Comparison of ENCODE assay signal across 1 cellular context in the genomic region with DNA sequence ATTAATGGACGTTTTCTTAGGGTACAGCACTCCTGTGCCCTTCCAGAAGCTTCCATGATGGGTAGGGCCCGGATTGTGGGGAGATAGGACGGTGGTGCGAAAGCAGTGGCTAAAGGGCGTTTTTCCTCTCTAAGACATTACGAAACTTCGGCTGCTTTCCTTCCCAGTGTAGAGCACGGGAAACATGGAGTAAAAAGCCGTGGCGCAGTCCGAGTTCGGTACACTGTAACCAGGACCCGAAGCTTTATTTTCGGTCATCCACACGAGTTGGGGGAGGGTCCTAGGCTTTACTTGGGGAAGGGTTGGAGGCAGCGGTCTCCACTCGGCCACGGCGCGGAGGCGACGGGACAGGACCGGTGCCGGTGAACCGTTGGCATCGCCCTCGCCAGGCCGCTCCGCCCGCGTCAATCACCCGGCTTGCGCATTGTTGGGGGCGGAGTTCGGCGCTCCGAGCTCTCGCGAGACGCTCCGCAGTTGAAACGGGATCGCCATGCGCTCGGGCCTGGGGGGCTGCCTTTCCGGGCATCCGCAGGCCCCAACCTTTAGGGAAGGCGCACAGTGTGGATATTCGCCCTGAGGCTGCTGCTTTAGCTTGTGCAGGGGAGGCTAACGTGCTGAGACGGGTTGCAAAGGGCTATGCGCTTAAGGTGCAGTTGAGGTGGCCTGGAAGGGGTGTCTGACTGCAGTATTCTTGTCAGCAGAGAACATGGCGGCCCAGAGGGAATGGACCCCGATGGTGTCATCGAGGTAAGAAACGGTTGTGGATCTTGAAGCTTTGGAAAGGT.
A peak's percentile ranks its signal among the peaks of the same experiment; 100 is the strongest.
TF ChIP-seq lines count a peak whose summit lies in the region.

No MANE protein-coding gene starts in this region.

TF ChIP-seq in GM12878, 131 proteins besides CTCF, POLR2A, EP300 and RAD21 (continues in another document):
- TF ChIP-seq PAX5 (IDR thresholded peaks at IDR 0.05; ENCODE audit: borderline replicate concordance, low read depth, low read length), result peak; percentile 50; the same call in 1 of the 2 replicates
- TF ChIP-seq MTA3 (IDR thresholded peaks at IDR 0.05; ENCODE audit: borderline replicate concordance, low read length), result peak; percentile 81; the same call in 1 of the 2 replicates
- TF ChIP-seq BACH1 (IDR thresholded peaks at IDR 0.05; ENCODE audit: borderline replicate concordance), result peak; percentile 91; the same call in 1 of the 2 replicates
- no peak for TF ChIP-seq TCF12 (IDR thresholded peaks at IDR 0.05; ENCODE audit: low read depth, low read length)
- peak; percentile 41 for TF ChIP-seq RELA (IDR thresholded peaks at IDR 0.05; ENCODE audit: borderline replicate concordance, partially characterized antibody)
- no peak for TF ChIP-seq TCF3 (IDR thresholded peaks at IDR 0.05; ENCODE audit: borderline replicate concordance, insufficient read depth, low read depth, low read length)
- TF ChIP-seq, protein P1, sequence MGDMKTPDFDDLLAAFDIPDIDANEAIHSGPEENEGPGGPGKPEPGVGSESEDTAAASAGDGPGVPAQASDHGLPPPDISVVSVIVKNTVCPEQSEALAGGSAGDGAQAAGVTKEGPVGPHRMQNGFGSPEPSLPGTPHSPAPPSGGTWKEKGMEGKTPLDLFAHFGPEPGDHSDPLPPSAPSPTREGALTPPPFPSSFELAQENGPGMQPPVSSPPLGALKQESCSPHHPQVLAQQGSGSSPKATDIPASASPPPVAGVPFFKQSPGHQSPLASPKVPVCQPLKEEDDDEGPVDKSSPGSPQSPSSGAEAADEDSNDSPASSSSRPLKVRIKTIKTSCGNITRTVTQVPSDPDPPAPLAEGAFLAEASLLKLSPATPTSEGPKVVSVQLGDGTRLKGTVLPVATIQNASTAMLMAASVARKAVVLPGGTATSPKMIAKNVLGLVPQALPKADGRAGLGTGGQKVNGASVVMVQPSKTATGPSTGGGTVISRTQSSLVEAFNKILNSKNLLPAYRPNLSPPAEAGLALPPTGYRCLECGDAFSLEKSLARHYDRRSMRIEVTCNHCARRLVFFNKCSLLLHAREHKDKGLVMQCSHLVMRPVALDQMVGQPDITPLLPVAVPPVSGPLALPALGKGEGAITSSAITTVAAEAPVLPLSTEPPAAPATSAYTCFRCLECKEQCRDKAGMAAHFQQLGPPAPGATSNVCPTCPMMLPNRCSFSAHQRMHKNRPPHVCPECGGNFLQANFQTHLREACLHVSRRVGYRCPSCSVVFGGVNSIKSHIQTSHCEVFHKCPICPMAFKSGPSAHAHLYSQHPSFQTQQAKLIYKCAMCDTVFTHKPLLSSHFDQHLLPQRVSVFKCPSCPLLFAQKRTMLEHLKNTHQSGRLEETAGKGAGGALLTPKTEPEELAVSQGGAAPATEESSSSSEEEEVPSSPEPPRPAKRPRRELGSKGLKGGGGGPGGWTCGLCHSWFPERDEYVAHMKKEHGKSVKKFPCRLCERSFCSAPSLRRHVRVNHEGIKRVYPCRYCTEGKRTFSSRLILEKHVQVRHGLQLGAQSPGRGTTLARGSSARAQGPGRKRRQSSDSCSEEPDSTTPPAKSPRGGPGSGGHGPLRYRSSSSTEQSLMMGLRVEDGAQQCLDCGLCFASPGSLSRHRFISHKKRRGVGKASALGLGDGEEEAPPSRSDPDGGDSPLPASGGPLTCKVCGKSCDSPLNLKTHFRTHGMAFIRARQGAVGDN (IDR thresholded peaks at IDR 0.05), result peak; percentile 10; the same call in 1 of the 2 replicates
- 0 out of 2 replicates have a peak, but pooled peaks have one; percentile 13 for TF ChIP-seq ZSCAN29 (IDR thresholded peaks at IDR 0.05)
- TF ChIP-seq ZNF217 (IDR thresholded peaks at IDR 0.05), result no peak
- peak; percentile 89; the same call in 1 of the 2 replicates for TF ChIP-seq RCOR1 (conservative IDR thresholded peaks at IDR 0.05; ENCODE audit: low read depth, low read length)
- TF ChIP-seq FOXK2 (IDR thresholded peaks at IDR 0.05), result no peak
- no peak for TF ChIP-seq IKZF1 (conservative IDR thresholded peaks at IDR 0.05)
- TF ChIP-seq CBX5 (IDR thresholded peaks at IDR 0.05; ENCODE audit: low read depth), result no peak
- TF ChIP-seq, protein P2, sequence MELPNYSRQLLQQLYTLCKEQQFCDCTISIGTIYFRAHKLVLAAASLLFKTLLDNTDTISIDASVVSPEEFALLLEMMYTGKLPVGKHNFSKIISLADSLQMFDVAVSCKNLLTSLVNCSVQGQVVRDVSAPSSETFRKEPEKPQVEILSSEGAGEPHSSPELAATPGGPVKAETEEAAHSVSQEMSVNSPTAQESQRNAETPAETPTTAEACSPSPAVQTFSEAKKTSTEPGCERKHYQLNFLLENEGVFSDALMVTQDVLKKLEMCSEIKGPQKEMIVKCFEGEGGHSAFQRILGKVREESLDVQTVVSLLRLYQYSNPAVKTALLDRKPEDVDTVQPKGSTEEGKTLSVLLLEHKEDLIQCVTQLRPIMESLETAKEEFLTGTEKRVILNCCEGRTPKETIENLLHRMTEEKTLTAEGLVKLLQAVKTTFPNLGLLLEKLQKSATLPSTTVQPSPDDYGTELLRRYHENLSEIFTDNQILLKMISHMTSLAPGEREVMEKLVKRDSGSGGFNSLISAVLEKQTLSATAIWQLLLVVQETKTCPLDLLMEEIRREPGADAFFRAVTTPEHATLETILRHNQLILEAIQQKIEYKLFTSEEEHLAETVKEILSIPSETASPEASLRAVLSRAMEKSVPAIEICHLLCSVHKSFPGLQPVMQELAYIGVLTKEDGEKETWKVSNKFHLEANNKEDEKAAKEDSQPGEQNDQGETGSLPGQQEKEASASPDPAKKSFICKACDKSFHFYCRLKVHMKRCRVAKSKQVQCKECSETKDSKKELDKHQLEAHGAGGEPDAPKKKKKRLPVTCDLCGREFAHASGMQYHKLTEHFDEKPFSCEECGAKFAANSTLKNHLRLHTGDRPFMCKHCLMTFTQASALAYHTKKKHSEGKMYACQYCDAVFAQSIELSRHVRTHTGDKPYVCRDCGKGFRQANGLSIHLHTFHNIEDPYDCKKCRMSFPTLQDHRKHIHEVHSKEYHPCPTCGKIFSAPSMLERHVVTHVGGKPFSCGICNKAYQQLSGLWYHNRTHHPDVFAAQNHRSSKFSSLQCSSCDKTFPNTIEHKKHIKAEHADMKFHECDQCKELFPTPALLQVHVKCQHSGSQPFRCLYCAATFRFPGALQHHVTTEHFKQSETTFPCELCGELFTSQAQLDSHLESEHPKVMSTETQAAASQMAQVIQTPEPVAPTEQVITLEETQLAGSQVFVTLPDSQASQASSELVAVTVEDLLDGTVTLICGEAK (IDR thresholded peaks at IDR 0.05; ENCODE audit: borderline replicate concordance), result no peak
- peak; percentile 69 for TF ChIP-seq DPF2 (IDR thresholded peaks at IDR 0.05)
- TF ChIP-seq, protein P3, sequence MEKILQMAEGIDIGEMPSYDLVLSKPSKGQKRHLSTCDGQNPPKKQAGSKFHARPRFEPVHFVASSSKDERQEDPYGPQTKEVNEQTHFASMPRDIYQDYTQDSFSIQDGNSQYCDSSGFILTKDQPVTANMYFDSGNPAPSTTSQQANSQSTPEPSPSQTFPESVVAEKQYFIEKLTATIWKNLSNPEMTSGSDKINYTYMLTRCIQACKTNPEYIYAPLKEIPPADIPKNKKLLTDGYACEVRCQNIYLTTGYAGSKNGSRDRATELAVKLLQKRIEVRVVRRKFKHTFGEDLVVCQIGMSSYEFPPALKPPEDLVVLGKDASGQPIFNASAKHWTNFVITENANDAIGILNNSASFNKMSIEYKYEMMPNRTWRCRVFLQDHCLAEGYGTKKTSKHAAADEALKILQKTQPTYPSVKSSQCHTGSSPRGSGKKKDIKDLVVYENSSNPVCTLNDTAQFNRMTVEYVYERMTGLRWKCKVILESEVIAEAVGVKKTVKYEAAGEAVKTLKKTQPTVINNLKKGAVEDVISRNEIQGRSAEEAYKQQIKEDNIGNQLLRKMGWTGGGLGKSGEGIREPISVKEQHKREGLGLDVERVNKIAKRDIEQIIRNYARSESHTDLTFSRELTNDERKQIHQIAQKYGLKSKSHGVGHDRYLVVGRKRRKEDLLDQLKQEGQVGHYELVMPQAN (conservative IDR thresholded peaks at IDR 0.05), result peak; percentile 32
- TF ChIP-seq MYC (IDR thresholded peaks at IDR 0.05; ENCODE audit: insufficient read depth, insufficient read length, insufficient replicate concordance, low read length, severe bottlenecking), result peak; percentile 83
- peak; percentile 29; the same call in 1 of the 2 replicates for TF ChIP-seq NRF1 (conservative IDR thresholded peaks at IDR 0.05; ENCODE audit: low read depth, low read length)
- TF ChIP-seq ZBED1 (IDR thresholded peaks at IDR 0.05; ENCODE audit: borderline replicate concordance), result peak; percentile 0; the same call in 1 of the 2 replicates
- TF ChIP-seq, protein P4, sequence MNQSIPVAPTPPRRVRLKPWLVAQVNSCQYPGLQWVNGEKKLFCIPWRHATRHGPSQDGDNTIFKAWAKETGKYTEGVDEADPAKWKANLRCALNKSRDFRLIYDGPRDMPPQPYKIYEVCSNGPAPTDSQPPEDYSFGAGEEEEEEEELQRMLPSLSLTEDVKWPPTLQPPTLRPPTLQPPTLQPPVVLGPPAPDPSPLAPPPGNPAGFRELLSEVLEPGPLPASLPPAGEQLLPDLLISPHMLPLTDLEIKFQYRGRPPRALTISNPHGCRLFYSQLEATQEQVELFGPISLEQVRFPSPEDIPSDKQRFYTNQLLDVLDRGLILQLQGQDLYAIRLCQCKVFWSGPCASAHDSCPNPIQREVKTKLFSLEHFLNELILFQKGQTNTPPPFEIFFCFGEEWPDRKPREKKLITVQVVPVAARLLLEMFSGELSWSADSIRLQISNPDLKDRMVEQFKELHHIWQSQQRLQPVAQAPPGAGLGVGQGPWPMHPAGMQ (IDR thresholded peaks at IDR 0.05; ENCODE audit: borderline replicate concordance), result peak; percentile 62
- TF ChIP-seq PML (IDR thresholded peaks at IDR 0.05; ENCODE audit: low read length), result peak; percentile 94
- TF ChIP-seq, protein P5, sequence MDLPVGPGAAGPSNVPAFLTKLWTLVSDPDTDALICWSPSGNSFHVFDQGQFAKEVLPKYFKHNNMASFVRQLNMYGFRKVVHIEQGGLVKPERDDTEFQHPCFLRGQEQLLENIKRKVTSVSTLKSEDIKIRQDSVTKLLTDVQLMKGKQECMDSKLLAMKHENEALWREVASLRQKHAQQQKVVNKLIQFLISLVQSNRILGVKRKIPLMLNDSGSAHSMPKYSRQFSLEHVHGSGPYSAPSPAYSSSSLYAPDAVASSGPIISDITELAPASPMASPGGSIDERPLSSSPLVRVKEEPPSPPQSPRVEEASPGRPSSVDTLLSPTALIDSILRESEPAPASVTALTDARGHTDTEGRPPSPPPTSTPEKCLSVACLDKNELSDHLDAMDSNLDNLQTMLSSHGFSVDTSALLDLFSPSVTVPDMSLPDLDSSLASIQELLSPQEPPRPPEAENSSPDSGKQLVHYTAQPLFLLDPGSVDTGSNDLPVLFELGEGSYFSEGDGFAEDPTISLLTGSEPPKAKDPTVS (IDR thresholded peaks at IDR 0.05; ENCODE audit: low read depth, low read length), result peak; percentile 70; the same call in 1 of the 2 replicates
- peak; percentile 37 for TF ChIP-seq HDAC6 (IDR thresholded peaks at IDR 0.05; ENCODE audit: unreplicated experiment)
- TF ChIP-seq CHD2 (IDR thresholded peaks at IDR 0.05; ENCODE audit: borderline replicate concordance, low read depth, low read length), result peak; percentile 99
- TF ChIP-seq NFIC (IDR thresholded peaks at IDR 0.05; ENCODE audit: low read depth, low read length), result 0 out of 2 replicates have a peak, but pooled peaks have one; percentile 2
- TF ChIP-seq, protein P6, sequence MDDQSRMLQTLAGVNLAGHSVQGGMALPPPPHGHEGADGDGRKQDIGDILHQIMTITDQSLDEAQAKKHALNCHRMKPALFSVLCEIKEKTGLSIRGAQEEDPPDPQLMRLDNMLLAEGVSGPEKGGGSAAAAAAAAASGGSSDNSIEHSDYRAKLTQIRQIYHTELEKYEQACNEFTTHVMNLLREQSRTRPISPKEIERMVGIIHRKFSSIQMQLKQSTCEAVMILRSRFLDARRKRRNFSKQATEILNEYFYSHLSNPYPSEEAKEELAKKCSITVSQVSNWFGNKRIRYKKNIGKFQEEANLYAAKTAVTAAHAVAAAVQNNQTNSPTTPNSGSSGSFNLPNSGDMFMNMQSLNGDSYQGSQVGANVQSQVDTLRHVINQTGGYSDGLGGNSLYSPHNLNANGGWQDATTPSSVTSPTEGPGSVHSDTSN (IDR thresholded peaks at IDR 0.05; ENCODE audit: insufficient replicate concordance, low read depth, low read length), result peak; percentile 94
- TF ChIP-seq, protein P7, sequence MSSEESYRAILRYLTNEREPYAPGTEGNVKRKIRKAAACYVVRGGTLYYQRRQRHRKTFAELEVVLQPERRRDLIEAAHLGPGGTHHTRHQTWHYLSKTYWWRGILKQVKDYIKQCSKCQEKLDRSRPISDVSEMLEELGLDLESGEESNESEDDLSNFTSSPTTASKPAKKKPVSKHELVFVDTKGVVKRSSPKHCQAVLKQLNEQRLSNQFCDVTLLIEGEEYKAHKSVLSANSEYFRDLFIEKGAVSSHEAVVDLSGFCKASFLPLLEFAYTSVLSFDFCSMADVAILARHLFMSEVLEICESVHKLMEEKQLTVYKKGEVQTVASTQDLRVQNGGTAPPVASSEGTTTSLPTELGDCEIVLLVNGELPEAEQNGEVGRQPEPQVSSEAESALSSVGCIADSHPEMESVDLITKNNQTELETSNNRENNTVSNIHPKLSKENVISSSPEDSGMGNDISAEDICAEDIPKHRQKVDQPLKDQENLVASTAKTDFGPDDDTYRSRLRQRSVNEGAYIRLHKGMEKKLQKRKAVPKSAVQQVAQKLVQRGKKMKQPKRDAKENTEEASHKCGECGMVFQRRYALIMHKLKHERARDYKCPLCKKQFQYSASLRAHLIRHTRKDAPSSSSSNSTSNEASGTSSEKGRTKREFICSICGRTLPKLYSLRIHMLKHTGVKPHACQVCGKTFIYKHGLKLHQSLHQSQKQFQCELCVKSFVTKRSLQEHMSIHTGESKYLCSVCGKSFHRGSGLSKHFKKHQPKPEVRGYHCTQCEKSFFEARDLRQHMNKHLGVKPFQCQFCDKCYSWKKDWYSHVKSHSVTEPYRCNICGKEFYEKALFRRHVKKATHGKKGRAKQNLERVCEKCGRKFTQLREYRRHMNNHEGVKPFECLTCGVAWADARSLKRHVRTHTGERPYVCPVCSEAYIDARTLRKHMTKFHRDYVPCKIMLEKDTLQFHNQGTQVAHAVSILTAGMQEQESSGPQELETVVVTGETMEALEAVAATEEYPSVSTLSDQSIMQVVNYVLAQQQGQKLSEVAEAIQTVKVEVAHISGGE (CRISPR knock-in tag; IDR thresholded peaks at IDR 0.05), result peak; percentile 3; the same call in 1 of the 2 replicates
- peak; percentile 71; the same call in 1 of the 2 replicates for TF ChIP-seq LARP7 (IDR thresholded peaks at IDR 0.05)
- peak; percentile 88 for TF ChIP-seq YY1 (IDR thresholded peaks at IDR 0.05; ENCODE audit: low read depth, low read length)
- TF ChIP-seq ZNF622 (IDR thresholded peaks at IDR 0.05), result no peak
- no peak for TF ChIP-seq ASH2L (IDR thresholded peaks at IDR 0.05; ENCODE audit: borderline replicate concordance, low read depth)
- 0 out of 2 replicates have a peak, but pooled peaks have one; percentile 64 for TF ChIP-seq CREM (IDR thresholded peaks at IDR 0.05; ENCODE audit: low read depth)
- TF ChIP-seq SMAD1 (IDR thresholded peaks at IDR 0.05; ENCODE audit: low read depth, partially characterized antibody), result peak; percentile 68
- TF ChIP-seq JUND (IDR thresholded peaks at IDR 0.05; ENCODE audit: low read depth, low read length), result no peak
- peak; percentile 76 for TF ChIP-seq MXI1 (IDR thresholded peaks at IDR 0.05; ENCODE audit: low read depth, low read length)
- 0 out of 3 replicates have a peak, but pooled peaks of 1 of the 2 experiments have one; percentile 3 for TF ChIP-seq EGR1 (IDR thresholded peaks at IDR 0.05; ENCODE audit: borderline replicate concordance in 1 of 2, low read depth in 2 of 2, low read length in 2 of 2)
- no peak for TF ChIP-seq POU2F2 (IDR thresholded peaks at IDR 0.05; ENCODE audit: borderline replicate concordance, low read depth, low read length)
- 0 out of 2 replicates have a peak, but pooled peaks have one; percentile 10 for TF ChIP-seq SMAD5 (IDR thresholded peaks at IDR 0.05; ENCODE audit: low read depth)
